ENCODE assay signal across 23 cellular contexts in genomic region chr1:51340380-51340779, GRCh38. TPM values are rescaled to one million over a fixed set of nuclear protein-coding genes. Genes with fewer than 3 reads are reported as not detected.
"Had no signal": no experiment of that assay in that cellular context is flagged by ENCODE, and none has a peak within 500 bp of the region (broad histone marks: within the 10 kb centered on the region; RNA-seq: fewer than 3 reads in every experiment).

No MANE protein-coding gene starts in this region.

- H3K27me3 ChIP-seq: adrenal gland, ovary had no signal

- H3K4me3 Mint-ChIP-seq: activated naive CD8-positive, alpha-beta T cell; activated T-cell treated with anti-CD3 and anti-CD28 coated beads, Interleukin-2, amount 50 U/mL, for 72 hours; memory B cell; nephron; T-helper 17 cell had no signal

- H3K4me1 ChIP-seq: gastrocnemius medialis had no signal

- DNase-seq: activated CD4-positive, alpha-beta T cell treated with anti-CD3 and anti-CD28 coated beads for 4 hours; activated CD4-positive, alpha-beta T cell treated with anti-CD3 and anti-CD28 coated beads, Interleukin-2, amount 50 U/mL, for 48 hours; activated CD4-positive, CD25-positive, alpha-beta regulatory T cell; activated gamma-delta T cell treated with Interleukin-2 at 50 U/mL for 16 hours; activated T-cell treated with anti-CD3 and anti-CD28 coated beads, Interleukin-2, amount 50 U/mL, for 72 hours; brain microvascular endothelial cell; caudate nucleus; effector memory CD4-positive, alpha-beta T cell; gastrocnemius medialis; hippocampal formation; ovary; right cardiac atrium; stimulated activated CD4-positive, alpha-beta T cell treated with anti-CD3 and anti-CD28 coated beads, Interleukin-12 subunit alpha, Interleukin-12 subunit beta, amount 100 ng/mL, for 4 hours; stimulated activated CD4-positive, alpha-beta T cell treated with anti-CD3 and anti-CD28 coated beads, Interleukin-4, amount 100 ng/mL, for 4 hours; stimulated activated naive CD8-positive, alpha-beta T cell treated with anti-CD3 and anti-CD28 coated beads, Interleukin-15, Interleukin-2, amounts not matched to agents 100 U/mL and 50 U/mL, for 24 hours; T-helper 17 cell; upper lobe of right lung had no signal

- H3K27ac Mint-ChIP-seq: activated naive CD8-positive, alpha-beta T cell; activated T-cell treated with anti-CD3 and anti-CD28 coated beads, Interleukin-2, amount 50 U/mL, for 72 hours; memory B cell; nephron; T-helper 17 cell had no signal

- H3K4me3 ChIP-seq: adrenal gland, ascending aorta, gastrocnemius medialis, ovary, upper lobe of right lung had no signal

- H3K4me1 Mint-ChIP-seq: memory B cell, nephron had no signal

- H3K27ac ChIP-seq: adrenal gland, ascending aorta, brain microvascular endothelial cell, gastrocnemius medialis, neutrophil, ovary, upper lobe of right lung had no signal

- H3K36me3 ChIP-seq: adrenal gland, ascending aorta, brain microvascular endothelial cell, gastrocnemius medialis, neutrophil, ovary, upper lobe of right lung had no signal

- H3K36me3 Mint-ChIP-seq: activated naive CD8-positive, alpha-beta T cell; memory B cell had no signal

- H3K9me3 Mint-ChIP-seq: activated T-cell treated with anti-CD3 and anti-CD28 coated beads, Interleukin-2, amount 50 U/mL, for 72 hours; memory B cell; nephron had no signal

- H3K9me3 ChIP-seq: adrenal gland, ascending aorta, gastrocnemius medialis, neutrophil, ovary, upper lobe of right lung had no signal

RNA-seq across cellular contexts. Expression of gene TTC39A, which starts 10.0 kb away (rescaled TPM):
- total RNA-seq: ascending aorta, T-helper 17 cell had no signal
